ENCODE assay signal across 16 cellular contexts in the genomic region with DNA sequence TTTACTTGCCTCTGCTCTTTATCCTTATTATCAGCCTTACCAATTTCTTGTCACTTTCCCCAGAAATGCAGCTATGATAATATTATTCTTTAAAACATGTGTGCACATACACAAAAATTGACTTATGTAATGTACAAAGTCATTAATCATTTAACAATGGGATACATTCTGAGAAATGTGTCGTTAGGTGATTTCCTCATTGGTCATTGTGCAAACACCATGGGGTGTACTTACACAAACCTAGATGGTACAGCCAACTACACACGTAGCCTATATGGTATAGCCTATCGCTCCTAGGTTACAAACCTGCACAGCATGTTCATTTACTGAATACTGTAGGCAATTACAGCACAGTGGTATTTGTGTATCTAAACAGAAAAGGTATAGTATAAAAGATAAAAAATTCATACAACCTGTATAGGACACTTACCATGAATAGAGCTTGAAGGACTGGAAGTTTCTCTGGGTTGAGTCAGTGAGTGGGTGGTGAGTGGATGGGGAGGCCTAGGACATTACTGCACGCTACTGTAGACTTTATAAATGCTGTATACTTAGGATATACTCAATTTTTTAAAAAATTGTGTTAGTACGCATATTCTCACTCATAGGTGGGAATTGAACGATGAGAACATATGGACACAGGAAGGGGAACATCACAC.
"Had no signal": no experiment of that assay in that cellular context is flagged by ENCODE, and none has a peak within 500 bp of the region (broad histone marks: within the 10 kb centered on the region; RNA-seq: fewer than 3 reads in every experiment).

No MANE protein-coding gene starts in this region.

- ATAC-seq: activated CD4-positive, alpha-beta T cell treated with anti-CD3 and anti-CD28 coated beads for 36 hours; activated CD8-positive, alpha-beta T cell treated with anti-CD3 and anti-CD28 coated beads for 36 hours had no signal

- H3K9ac ChIP-seq: neural progenitor cell, parathyroid adenoma had no signal

- H3K27ac ChIP-seq: adrenal gland, colonic mucosa, hepatocyte, neural progenitor cell, parathyroid adenoma, tibial artery, uterus, WERI-Rb-1 had no signal

- H3K4me1 ChIP-seq: colonic mucosa, neural progenitor cell, parathyroid adenoma, uterus had no signal

- DNase-seq: activated CD4-positive, alpha-beta T cell treated with anti-CD3 and anti-CD28 coated beads for 36 hours; activated CD8-positive, alpha-beta memory T cell treated with anti-CD3 and anti-CD28 coated beads, Interleukin-2, amount 50 U/mL, for 48 hours; activated CD8-positive, alpha-beta T cell treated with anti-CD3 and anti-CD28 coated beads for 36 hours; activated naive CD4-positive, alpha-beta T cell treated with anti-CD3 and anti-CD28 coated beads, Interleukin-2, amount 50 U/mL, for 16 hours; adrenal gland; caudate nucleus; colonic mucosa; effector CD8-positive, alpha-beta T cell; kidney glomerular epithelial cell; stimulated activated CD4-positive, alpha-beta T cell treated with anti-CD3 and anti-CD28 coated beads, Interleukin-4, amount 100 ng/mL, for 4 hours; tibial artery; uterus; WERI-Rb-1 had no signal

- H3K36me3 ChIP-seq: adrenal gland, colonic mucosa, neural progenitor cell, tibial artery, uterus, WERI-Rb-1 had no signal

- H3K27me3 ChIP-seq: adrenal gland, colonic mucosa, hepatocyte, neural progenitor cell, tibial artery, uterus had no signal

- H3K9me3 ChIP-seq: adrenal gland, colonic mucosa, tibial artery, uterus had no signal

- H3K4me3 ChIP-seq: adrenal gland, colonic mucosa, hepatocyte, neural progenitor cell, tibial artery, uterus had no signal

- H3K4me2 ChIP-seq: hepatocyte, neural progenitor cell had no signal

- H2AFZ ChIP-seq: hepatocyte, neural progenitor cell, parathyroid adenoma had no signal
